8 cellular contexts compared by ENCODE assay signal in genomic region chr4:106315968-106316772, GRCh38. TPM values are rescaled to one million over a fixed set of nuclear protein-coding genes. Genes with fewer than 3 reads are reported as not detected.
A peak's percentile ranks its signal among the peaks of the same experiment; 100 is the strongest.
DNase-seq lines count a peak whose midpoint lies in the region; ATAC-seq and TF ChIP-seq lines count a peak whose summit lies in the region.

Gene AIMP1, plus strand, starts transcription at chr4:106316550. Its CDS starts 8,460 bp downstream, at chr4:106325010.
Gene TBCK, minus strand, starts transcription at chr4:106316209. Its CDS starts 7,249 bp downstream, at chr4:106308960.

- H3K4me1 ChIP-seq in SJSA1 (replicated peaks): peaks cover 10% of the 10 kb centered on the region
- peaks cover 7 to 64% (median 10%) of the 10 kb centered on the region in 3 donors for H3K4me1 ChIP-seq in gastroesophageal sphincter
- peaks cover 19% of the 10 kb centered on the region in 2 experiments for H3K4me1 ChIP-seq in neutrophil (ENCODE audit: control insufficient read depth in 1 of 2, insufficient read depth in 1 of 2, low read depth in 1 of 2, low read length in 1 of 2)

- H3K4me3 ChIP-seq in HFF-Myc (replicated peaks; ENCODE audit: low read depth, low read length) (peak within 1 kb of the TSS; percentile 63), SJSA1 (peak within 1 kb of the TSS; percentile 60), gastroesophageal sphincter (peak within 1 kb of the TSS; percentile 86 to 94), neutrophil (ENCODE audit: low read depth in 1 of 2, low read length in 1 of 2) (peak within 1 kb of the TSS; percentile 73 to 84)

- WGBS in gastroesophageal sphincter (ENCODE audit: low coverage in 1 of 2), 2 donors: 0% methylated on average over 17 of the region's 44 CpGs; no CpG with 5 or more reads in 1 of the 2 donors

- TF ChIP-seq EP300 in gastroesophageal sphincter (IDR thresholded peaks at IDR 0.05): no peak

- peak; percentile 73 to 75 for TF ChIP-seq POLR2A in gastroesophageal sphincter (IDR thresholded peaks at IDR 0.05)

- H3K27me3 ChIP-seq in SJSA1 (replicated peaks): no peaks in the 10 kb centered on the region
- no peaks in the 10 kb centered on the region for H3K27me3 ChIP-seq in gastroesophageal sphincter
- no peaks in the 10 kb centered on the region for H3K27me3 ChIP-seq in neutrophil

- H3K9me3 ChIP-seq in SJSA1 (replicated peaks): no peaks in the 10 kb centered on the region
- H3K9me3 ChIP-seq in gastroesophageal sphincter: no peaks in the 10 kb centered on the region
- H3K9me3 ChIP-seq in neutrophil: no peaks in the 10 kb centered on the region

- TF ChIP-seq CTCF in HFF-Myc (IDR thresholded peaks at IDR 0.05; ENCODE audit: low read depth, low read length, missing control alignments) (no peak), gastroesophageal sphincter (IDR thresholded peaks at IDR 0.05) (no peak), neutrophil (IDR thresholded peaks at IDR 0.05) (no peak)

- no peaks in the 10 kb centered on the region; the same call in 1 of the 2 replicates for H3K36me3 ChIP-seq in SJSA1
- H3K36me3 ChIP-seq in gastroesophageal sphincter: peaks cover 0 to 9% of the 10 kb centered on the region in 2 donors
- H3K36me3 ChIP-seq in neutrophil: peaks cover 5% of the 10 kb centered on the region

- ATAC-seq in gastroesophageal sphincter: peak; percentile 97

- DNase-seq in GM04503 (ENCODE audit: low read depth) (peak; percentile 54), HFF-Myc (ENCODE audit: extremely low read depth, low read depth) (peak; percentile 79), MV-4-11 (lab: John Stamatoyannopoulos, UW) (peak; percentile 88), SJSA1 (ENCODE audit: low read depth in 1 of 2, low spot score in 2 of 2) (peak; percentile 90 to 98), substantia nigra (lab: John Stamatoyannopoulos, UW) (peak; percentile 55 to 97 (median 84))
- DNase-seq in activated naive CD4-positive, alpha-beta T cell treated with Interleukin-2 at 50 U/mL for 16 hours: peak; percentile 89

- peak within 1 kb of the TSS; percentile 98 for H3K27ac ChIP-seq in SJSA1
- peak within 1 kb of the TSS; percentile 93 to 95 (median 95) for H3K27ac ChIP-seq in gastroesophageal sphincter
- H3K27ac ChIP-seq in neutrophil: peak within 1 kb of the TSS; percentile 89
- peak within 1 kb of the TSS; percentile 91 for H3K27ac ChIP-seq in substantia nigra (ENCODE audit: low read depth, low read length, poor library complexity, severe bottlenecking)

RNA-seq across cellular contexts. Expression of gene AIMP1, which starts in this region (rescaled TPM):
- 48.2 and 57.0 TPM in 2 replicates for total RNA-seq in SJSA1 (2014; rRNA removed; shearing (Covaris generic))
- total RNA-seq in gastroesophageal sphincter: 10 to 100 TPM; 29.7 to 34.7 (median 33.2) TPM

RNA-seq across cellular contexts. Expression of gene TBCK, which starts in this region (rescaled TPM):
- total RNA-seq in SJSA1 (2014; rRNA removed; shearing (Covaris generic)): 16.5 and 22.3 TPM in 2 replicates
- 10 to 100 TPM; 18.9 to 42.0 (median 20.9) TPM for total RNA-seq in gastroesophageal sphincter

Comparison
In these comparisons a context has a peak if more than half of its experiments do, and no peak if none do; other contexts are left out.
1. Peak in every context shown above with its lines: DNase-seq, ATAC-seq, H3K4me3 ChIP-seq and H3K27ac ChIP-seq.